In genomic region chr1:193311226-193311948, GRCh38 we compare ENCODE assay signal across 15 cellular contexts.
A peak's percentile ranks its signal among the peaks of the same experiment; 100 is the strongest.
DNase-seq lines count a peak whose midpoint lies in the region; ATAC-seq and TF ChIP-seq lines count a peak whose summit lies in the region.
"Had no signal": no experiment of that assay in that cellular context is flagged by ENCODE, and none has a peak within 500 bp of the region (broad histone marks: within the 10 kb centered on the region; RNA-seq: fewer than 3 reads in every experiment).

No MANE protein-coding gene starts in this region.

- no peak overlapping the region for H3K9ac ChIP-seq in H9 (ENCODE audit: extremely low read depth, insufficient read length, low read length)

- no peaks in the 10 kb centered on the region for H3K9me3 ChIP-seq in H9 (ENCODE audit: control insufficient read depth, low read depth, low read length)
- H3K9me3 ChIP-seq: gastrocnemius medialis, ovary had no signal

- H3K4ac ChIP-seq in H9 (ENCODE audit: low read depth, low read length), result no peak overlapping the region

- H2BK120ac ChIP-seq in H9 (ENCODE audit: low read depth, low read length, poor library complexity, severe bottlenecking), result no peak overlapping the region

- no peaks in the 10 kb centered on the region for H3K9me3 Mint-ChIP-seq in activated naive CD8-positive, alpha-beta T cell treated with anti-CD3 and anti-CD28 coated beads, Interleukin-2, amount 10 ng/mL, durations not matched to agents 7 days and 5 days
- no peaks in the 10 kb centered on the region for H3K9me3 Mint-ChIP-seq in activated naive CD8-positive, alpha-beta T cell treated with anti-CD3 and anti-CD28 coated beads, Interleukin-2, amount 50 U/mL, for 24 hours
- no peaks in the 10 kb centered on the region for H3K9me3 Mint-ChIP-seq in H9
- H3K9me3 Mint-ChIP-seq: activated T-helper 2 cell treated with anti-CD3 and anti-CD28 coated beads, Interferon-gamma antibody, Interleukin-2, Interleukin-4, amounts not matched to agents 10 μg/mL and 5 μg/mL and 100 μg/mL, durations not matched to agents 14 hours and 24 hours and 36 hours had no signal

- H3K27ac ChIP-seq in H9 (ENCODE audit: insufficient read length, low read depth, low read length), result no peak overlapping the region
- H3K27ac ChIP-seq: gastrocnemius medialis, ovary had no signal

- H2BK5ac ChIP-seq in H9 (ENCODE audit: insufficient read length, low read length), result no peak overlapping the region

- H3K23me2 ChIP-seq in H9 (ENCODE audit: insufficient read length, low read depth, low read length, poor library complexity, severe bottlenecking), result no peaks in the 10 kb centered on the region

- H3K79me1 ChIP-seq in H9 (ENCODE audit: insufficient read depth, low read depth, low read length, poor library complexity, severe bottlenecking), result no peaks in the 10 kb centered on the region

- no CpG with 5 or more reads among the region's 4 CpGs for WGBS in H9 (ENCODE audit: extremely low coverage, insufficient read length, low lambda C conversion rate)

- H3K14ac ChIP-seq in H9 (ENCODE audit: insufficient read depth, low read length), result no peak overlapping the region

- no peaks in the 10 kb centered on the region for H3K27me3 Mint-ChIP-seq in activated naive CD8-positive, alpha-beta T cell treated with anti-CD3 and anti-CD28 coated beads, Interleukin-2, amount 10 ng/mL, durations not matched to agents 7 days and 5 days
- no peaks in the 10 kb centered on the region for H3K27me3 Mint-ChIP-seq in activated naive CD8-positive, alpha-beta T cell treated with anti-CD3 and anti-CD28 coated beads, Interleukin-2, amount 50 U/mL, for 24 hours
- no peaks in the 10 kb centered on the region for H3K27me3 Mint-ChIP-seq in H9 (ENCODE audit: low read depth)

- H2AK5ac ChIP-seq in H9 (ENCODE audit: insufficient read length, low read length), result no peak overlapping the region

- TF ChIP-seq CTCF in H9 (conservative IDR thresholded peaks at IDR 0.05), result no peak

- no peaks in the 10 kb centered on the region for H3K4me1 ChIP-seq in H9 (ENCODE audit: insufficient read depth, low read length)
- H3K4me1 ChIP-seq: gastrocnemius medialis had no signal

- POLR2A ChIA-PET in activated naive CD8-positive, alpha-beta T cell treated with anti-CD3 and anti-CD28 coated beads, Interleukin-2, amount 10 ng/mL, durations not matched to agents 7 days and 5 days (lab: Charles Lee), result no interaction called here

- H3K56ac ChIP-seq in H9 (ENCODE audit: insufficient read length, low read depth, low read length), result no peak overlapping the region

- no peak overlapping the region for H2BK12ac ChIP-seq in H9 (ENCODE audit: insufficient read length, low read depth, low read length)

- no peaks in the 10 kb centered on the region for H3K36me3 Mint-ChIP-seq in activated naive CD8-positive, alpha-beta T cell treated with anti-CD3 and anti-CD28 coated beads, Interleukin-2, amount 10 ng/mL, durations not matched to agents 7 days and 5 days
- no peaks in the 10 kb centered on the region for H3K36me3 Mint-ChIP-seq in activated naive CD8-positive, alpha-beta T cell treated with anti-CD3 and anti-CD28 coated beads, Interleukin-2, amount 50 U/mL, for 24 hours (ENCODE audit: low read depth)
- no peaks in the 10 kb centered on the region for H3K36me3 Mint-ChIP-seq in H9 (ENCODE audit: insufficient read depth in 1 of 3, low read depth in 3 of 3)

- H3K4me2 ChIP-seq in H9 (ENCODE audit: insufficient read depth, insufficient read length, low read length), result no peak overlapping the region

- no peak overlapping the region for H3K18ac ChIP-seq in H9 (ENCODE audit: insufficient read length, low read depth, low read length)

- no peak overlapping the region for H4K91ac ChIP-seq in H9 (ENCODE audit: insufficient read length, low read depth, low read length)

- no peak overlapping the region for H2BK20ac ChIP-seq in H9 (ENCODE audit: low read depth, low read length, poor library complexity, severe bottlenecking)

- no peak overlapping the region for H3T11ph ChIP-seq in H9 (ENCODE audit: low read length)

- DNase-seq in activated naive CD8-positive, alpha-beta T cell treated with anti-CD3 and anti-CD28 coated beads, Interleukin-2, amount 10 ng/mL, durations not matched to agents 7 days and 5 days, result no peak
- DNase-seq in activated naive CD8-positive, alpha-beta T cell treated with anti-CD3 and anti-CD28 coated beads, Interleukin-2, amount 50 U/mL, for 24 hours, result no peak
- DNase-seq in NCI-H2081 (lab: John Stamatoyannopoulos, UW), result peak; percentile 60 to 90
- DNase-seq in central memory CD4-positive, alpha-beta T cell, result peak; percentile 25
- no peak for DNase-seq in cerebellar nuclear complex (lab: John Stamatoyannopoulos, UW)
- DNase-seq in mucosa of gallbladder (ENCODE audit: low spot score), result no peak
- no peak for DNase-seq in H9
- DNase-seq: amygdala; gastrocnemius medialis; NCI-H1048; ovary; stimulated activated CD4-positive, alpha-beta T cell treated with anti-CD3 and anti-CD28 coated beads, Interleukin-2, amount 100 ng/mL, for 48 hours had no signal

- H2BK15ac ChIP-seq in H9 (ENCODE audit: low read depth, low read length), result no peak overlapping the region

- H4K8ac ChIP-seq in H9 (replicated peaks; ENCODE audit: insufficient read length, low read depth, low read length), result no peak overlapping the region

- H3K79me2 ChIP-seq in H9 (ENCODE audit: insufficient read depth, low read length), result no peaks in the 10 kb centered on the region

- no peak overlapping the region for H2AFZ ChIP-seq in H9 (ENCODE audit: low read length)

- peak overlapping the region; percentile 8 for H3K27ac Mint-ChIP-seq in activated naive CD8-positive, alpha-beta T cell treated with anti-CD3 and anti-CD28 coated beads, Interleukin-2, amount 10 ng/mL, durations not matched to agents 7 days and 5 days
- H3K27ac Mint-ChIP-seq in activated naive CD8-positive, alpha-beta T cell treated with anti-CD3 and anti-CD28 coated beads, Interleukin-2, amount 50 U/mL, for 24 hours, result no peak overlapping the region
- H3K27ac Mint-ChIP-seq in H9, result no peak overlapping the region
- H3K27ac Mint-ChIP-seq: activated T-helper 2 cell treated with anti-CD3 and anti-CD28 coated beads, Interferon-gamma antibody, Interleukin-2, Interleukin-4, amounts not matched to agents 10 μg/mL and 5 μg/mL and 100 μg/mL, durations not matched to agents 14 hours and 24 hours and 36 hours had no signal

- no peak for ATAC-seq in activated naive CD8-positive, alpha-beta T cell treated with anti-CD3 and anti-CD28 coated beads, Interleukin-2, amount 10 ng/mL, durations not matched to agents 7 days and 5 days (ENCODE audit: low read depth)
- no peak for ATAC-seq in activated naive CD8-positive, alpha-beta T cell treated with anti-CD3 and anti-CD28 coated beads, Interleukin-2, amount 50 U/mL, for 24 hours
- no peak for ATAC-seq in HG02852 (IDR thresholded peaks at IDR 0.05; ENCODE audit: unreplicated experiment)
- ATAC-seq: gastrocnemius medialis, Panc1 had no signal

- H4K5ac ChIP-seq in H9 (ENCODE audit: insufficient read length, low read depth, low read length), result no peak overlapping the region

- H3K4me3 Mint-ChIP-seq in activated naive CD8-positive, alpha-beta T cell treated with anti-CD3 and anti-CD28 coated beads, Interleukin-2, amount 10 ng/mL, durations not matched to agents 7 days and 5 days, result no peak overlapping the region
- no peak overlapping the region for H3K4me3 Mint-ChIP-seq in activated naive CD8-positive, alpha-beta T cell treated with anti-CD3 and anti-CD28 coated beads, Interleukin-2, amount 50 U/mL, for 24 hours
- no peak overlapping the region for H3K4me3 Mint-ChIP-seq in H9

- H3K4me1 Mint-ChIP-seq in activated naive CD8-positive, alpha-beta T cell treated with anti-CD3 and anti-CD28 coated beads, Interleukin-2, amount 10 ng/mL, durations not matched to agents 7 days and 5 days, result peaks cover 7% of the 10 kb centered on the region
- H3K4me1 Mint-ChIP-seq in activated naive CD8-positive, alpha-beta T cell treated with anti-CD3 and anti-CD28 coated beads, Interleukin-2, amount 50 U/mL, for 24 hours, result peaks cover 11% of the 10 kb centered on the region
- H3K4me1 Mint-ChIP-seq in H9, result no peaks in the 10 kb centered on the region

- no peaks in the 10 kb centered on the region for H3K27me3 ChIP-seq in H9 (ENCODE audit: insufficient read depth, low read length)
- H3K27me3 ChIP-seq: gastrocnemius medialis, ovary had no signal

- H3K23ac ChIP-seq in H9 (ENCODE audit: insufficient read length, low read depth, low read length), result no peak overlapping the region

- no peaks in the 10 kb centered on the region for H4K20me1 ChIP-seq in H9 (ENCODE audit: control insufficient read depth, insufficient read depth, insufficient read length)

Comparison
In these comparisons a context has a peak if more than half of its experiments do, and no peak if none do; other contexts are left out.
1. DNase-seq: peak in NCI-H2081 (2 of 2) and central memory CD4-positive, alpha-beta T cell (single experiment); none in activated naive CD8-positive, alpha-beta T cell treated with anti-CD3 and anti-CD28 coated beads, Interleukin-2, amount 10 ng/mL, durations not matched to agents 7 days and 5 days (single experiment), activated naive CD8-positive, alpha-beta T cell treated with anti-CD3 and anti-CD28 coated beads, Interleukin-2, amount 50 U/mL, for 24 hours (single experiment), cerebellar nuclear complex (0 of 2), mucosa of gallbladder (single experiment) and H9 (single experiment).